30 cellular contexts compared by ENCODE assay signal in the genomic region with DNA sequence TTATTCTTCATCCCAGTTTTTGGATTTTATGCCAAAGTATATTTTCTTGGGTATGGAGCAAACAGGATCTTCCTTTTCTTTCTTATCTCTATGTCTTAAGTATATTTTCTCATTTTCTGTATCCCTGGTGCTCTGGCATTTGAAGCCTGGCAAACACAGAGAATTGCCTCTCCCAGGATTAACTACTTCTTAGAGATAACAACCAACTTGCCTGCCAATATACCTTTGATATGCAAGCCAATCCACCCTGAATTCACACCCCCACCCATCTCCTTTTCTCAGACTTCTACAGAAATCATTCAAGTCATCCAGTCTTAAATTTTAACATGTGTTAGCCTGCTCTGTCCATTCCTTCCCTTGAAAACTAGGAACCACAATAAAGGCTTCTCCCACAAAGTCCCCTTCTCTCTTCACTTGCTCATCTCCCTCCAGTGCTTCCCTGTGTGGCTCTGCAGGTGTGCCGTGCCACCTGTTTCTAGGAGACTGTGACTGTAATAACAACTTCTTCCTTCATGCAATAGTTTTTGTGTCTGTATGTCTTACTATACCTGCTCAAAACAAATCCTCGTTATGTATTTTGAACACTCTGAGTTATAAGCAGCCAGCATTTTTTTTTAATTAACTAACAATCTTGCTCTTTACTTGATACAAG.
"Had no signal": no experiment of that assay in that cellular context is flagged by ENCODE, and none has a peak within 500 bp of the region (broad histone marks: within the 10 kb centered on the region; RNA-seq: fewer than 3 reads in every experiment).

No MANE protein-coding gene starts in this region.

- H3K27me3 ChIP-seq: neutrophil, pancreas, right lobe of liver, sigmoid colon, spleen, suprapubic skin, testis, tibial artery, transverse colon, upper lobe of right lung, uterus had no signal

- H3K4me3 ChIP-seq: pancreas, prostate gland, right lobe of liver, sigmoid colon, smooth muscle cell, spleen, suprapubic skin, testis, tibial artery, transverse colon, upper lobe of right lung, uterus had no signal

- ATAC-seq: naive thymus-derived CD8-positive, alpha-beta T cell; natural killer cell treated with Interleukin-12 subunit alpha and Interleukin-12 subunit beta and Interleukin-15 and Interleukin-18, amount 100 ng/mL, for 72 hours; pancreas; right cardiac atrium; right lobe of liver; stimulated activated memory B cell treated with anti-CD40 and anti-IgM and Interleukin-4, amounts not matched to agents 10 μg/mL and 1 μg/mL and 100 μg/mL, for 72 hours; stimulated activated naive CD8-positive, alpha-beta T cell treated with anti-CD3 and anti-CD28 coated beads, Interleukin-15, amount 100 ng/mL, for 72 hours; stimulated activated naive CD8-positive, alpha-beta T cell treated with anti-CD3 and anti-CD28 coated beads, Interleukin-15, Interleukin-2, amounts not matched to agents 100 U/mL and 50 U/mL, for 24 hours; upper lobe of right lung had no signal

- H3K4me1 ChIP-seq: pancreas, prostate gland, right lobe of liver, spleen, testis, tibial artery, upper lobe of right lung, uterus had no signal

- DNase-seq: naive B cell; naive thymus-derived CD8-positive, alpha-beta T cell; nephron progenitor cell; nucleus accumbens; pancreas; retina; right cardiac atrium; sigmoid colon; spleen; stimulated activated CD4-positive, alpha-beta T cell treated with anti-CD3 and anti-CD28 coated beads, Interleukin-12 subunit alpha, Interleukin-12 subunit beta, amount 100 ng/mL, for 4 hours; stimulated activated CD4-positive, alpha-beta T cell treated with anti-CD3 and anti-CD28 coated beads, Interleukin-1b, Interleukin-23, amount 100 ng/mL, for 48 hours; stimulated activated CD4-positive, alpha-beta T cell treated with anti-CD3 and anti-CD28 coated beads, Interleukin-4, amount 100 ng/mL, for 1 hour; stimulated activated CD4-positive, alpha-beta T cell treated with anti-CD3 and anti-CD28 coated beads, Interleukin-4, amount 100 ng/mL, for 4 hours; stimulated activated CD8-positive, alpha-beta memory T cell treated with anti-CD3 and anti-CD28 coated beads, Interleukin-4, amount 100 ng/mL, for 48 hours; stimulated activated naive CD4-positive, alpha-beta T cell; stimulated activated naive CD8-positive, alpha-beta T cell treated with anti-CD3 and anti-CD28 coated beads, Interleukin-15, amount 100 ng/mL, for 72 hours; stimulated activated naive CD8-positive, alpha-beta T cell treated with anti-CD3 and anti-CD28 coated beads, Interleukin-15, Interleukin-2, amounts not matched to agents 100 U/mL and 50 U/mL, for 24 hours; substantia nigra; testis; tibial artery; transverse colon; upper lobe of right lung; uterus had no signal

- H3K36me3 ChIP-seq: neutrophil, pancreas, prostate gland, right lobe of liver, sigmoid colon, spleen, suprapubic skin, tibial artery, transverse colon, upper lobe of right lung had no signal

- H3K9me3 ChIP-seq: neutrophil, pancreas, prostate gland, right lobe of liver, sigmoid colon, testis, tibial artery, transverse colon, upper lobe of right lung, uterus had no signal

- FAIRE-seq: pancreas had no signal

- H3K27ac ChIP-seq: neutrophil, pancreas, prostate gland, right lobe of liver, sigmoid colon, spleen, suprapubic skin, testis, tibial artery, transverse colon, upper lobe of right lung, uterus had no signal

- H3K4me2 ChIP-seq: smooth muscle cell had no signal
